ENCODE assay signal across 8 cellular contexts in the genomic region with DNA sequence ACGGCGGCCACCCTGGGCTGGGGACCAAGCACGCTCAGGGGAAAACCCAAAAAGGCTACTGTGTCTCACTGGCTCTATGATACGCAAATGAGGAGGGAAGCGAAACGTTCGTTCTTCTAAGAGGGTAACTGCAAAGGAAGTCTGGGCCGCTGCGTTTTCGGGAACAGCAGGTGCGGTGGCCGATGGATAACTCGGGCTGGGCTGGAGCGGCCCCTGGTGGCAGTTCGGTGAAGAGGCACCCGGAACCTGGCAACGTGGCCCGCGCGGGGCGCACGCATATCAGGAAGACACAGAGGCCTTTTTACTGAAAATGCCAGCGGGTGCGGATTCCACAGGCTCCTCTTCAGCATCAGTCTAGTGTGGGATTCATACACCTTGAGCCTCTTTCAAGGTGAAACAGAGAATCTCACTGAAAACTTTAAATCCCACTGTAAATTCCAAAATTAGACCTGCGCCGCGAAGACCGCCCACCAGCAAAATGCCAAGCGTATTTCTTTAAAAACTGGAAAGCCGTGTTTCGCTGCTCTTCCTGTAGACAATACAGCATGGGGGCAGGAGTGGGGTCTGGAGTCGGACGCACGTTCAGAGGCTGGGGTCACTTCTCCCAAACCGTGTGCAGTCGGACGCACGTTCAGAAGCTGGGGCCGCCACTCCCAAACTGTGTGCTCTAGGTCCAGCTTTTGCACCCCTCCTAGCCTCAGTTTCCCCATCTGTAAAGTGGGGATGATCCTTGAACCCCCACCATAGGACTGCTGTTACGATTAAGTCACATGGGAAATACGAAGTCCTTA. TPM values are rescaled to one million over a fixed set of nuclear protein-coding genes. Genes with fewer than 3 reads are reported as not detected.
DNase-seq lines count a peak whose midpoint lies in the region; ATAC-seq and TF ChIP-seq lines count a peak whose summit lies in the region.

No MANE protein-coding gene starts in this region.

- peak; percentile 90 for ATAC-seq in GM21526 (IDR thresholded peaks at IDR 0.05; ENCODE audit: low FRiP score, unreplicated experiment)

- peaks cover 44% of the 10 kb centered on the region for H3K27me3 Mint-ChIP-seq in endodermal cell (ENCODE audit: insufficient read depth)

- TF ChIP-seq CTCF in endodermal cell (conservative IDR thresholded peaks at IDR 0.05) = peak; percentile 100

- H3K27me3 ChIP-seq in HUES48 (ENCODE audit: control insufficient read depth, insufficient read depth, low read length) (peaks cover 8% of the 10 kb centered on the region; the same call in 1 of the 2 replicates), endodermal cell (ENCODE audit: control insufficient read depth, insufficient read depth, low read length, poor library complexity, severe bottlenecking) (no peaks in the 10 kb centered on the region)

- peak overlapping the region; percentile 25 for H3K4me3 Mint-ChIP-seq in endodermal cell

- H3K36me3 ChIP-seq in HUES48 (ENCODE audit: control insufficient read depth, insufficient read depth, low read length) (no peaks in the 10 kb centered on the region), endodermal cell (ENCODE audit: control insufficient read depth, insufficient read depth, low read length) (no peaks in the 10 kb centered on the region)

- H3K9ac ChIP-seq in HUES48 (ENCODE audit: low read depth, low read length) = no peak overlapping the region
- no peak overlapping the region for H3K9ac ChIP-seq in endodermal cell (ENCODE audit: extremely low read depth, low read length, poor library complexity, severe bottlenecking)

- H3K4me1 Mint-ChIP-seq in endodermal cell = peaks cover 12% of the 10 kb centered on the region

- H3K4me3 ChIP-seq in HUES48 (ENCODE audit: low read depth, low read length) = peak overlapping the region; percentile 39
- H3K4me3 ChIP-seq in endodermal cell (ENCODE audit: low read length) = no peak overlapping the region

- DNase-seq in D341Med (ENCODE audit: low spot score) = peak; percentile 96
- peak; percentile 81 for DNase-seq in NOMO-1 treated with DMSO at 0.1 percent for 48 hours (lab: John Stamatoyannopoulos, UW; ENCODE audit: unreplicated experiment)
- peak; percentile 86 to 99 (median 96) for DNase-seq in activated CD8-positive, alpha-beta memory T cell treated with anti-CD3 and anti-CD28 coated beads for 48 hours (ENCODE audit: low read depth in 2 of 3, low spot score in 2 of 3)
- DNase-seq in endodermal cell = peak; percentile 98
- DNase-seq in midbrain (lab: John Stamatoyannopoulos, UW) = peak; percentile 86
- DNase-seq in stimulated activated CD8-positive, alpha-beta memory T cell treated with anti-CD3 and anti-CD28 coated beads, Interleukin-2, amount 100 ng/mL, for 1 hour (ENCODE audit: low read depth in 2 of 2) = peak; percentile 74 to 86

- no peak overlapping the region for H3K27ac ChIP-seq in HUES48 (ENCODE audit: low read depth, low read length)
- H3K27ac ChIP-seq in endodermal cell (ENCODE audit: low read depth, low read length) = no peak overlapping the region

- no peaks in the 10 kb centered on the region for H3K9me3 Mint-ChIP-seq in endodermal cell

- no peaks in the 10 kb centered on the region for H3K36me3 Mint-ChIP-seq in endodermal cell (ENCODE audit: low read depth)

- WGBS in endodermal cell (ENCODE audit: insufficient coverage in 1 of 2, insufficient read length in 1 of 2), 2 experiments = 46% methylated on average over 33 to 41 of the region's 41 CpGs

- H3K4me1 ChIP-seq in HUES48 (ENCODE audit: control insufficient read depth, insufficient read depth, low read length) = no peaks in the 10 kb centered on the region
- H3K4me1 ChIP-seq in endodermal cell (ENCODE audit: control insufficient read depth, insufficient read depth, low read length) = no peaks in the 10 kb centered on the region

- H3K9me3 ChIP-seq in HUES48 (ENCODE audit: control insufficient read depth, insufficient read depth, low read length) (no peaks in the 10 kb centered on the region), endodermal cell (ENCODE audit: control insufficient read depth, low read length) (no peaks in the 10 kb centered on the region)

- no peak overlapping the region for H3K27ac Mint-ChIP-seq in endodermal cell

RNA-seq across cellular contexts. Expression of a gene that starts 44.4 kb away (rescaled TPM):
- total RNA-seq in endodermal cell = 100 to 1,000 TPM; 145 to 149 TPM
- polyA plus RNA-seq in endodermal cell (2013, experiment 1 of 2) = 188 TPM
- 168 TPM for polyA plus RNA-seq in endodermal cell (2013, experiment 2 of 2)
